1 cellular context compared by ENCODE assay signal in genomic region chr9:129774791-129775149, GRCh38.
TF ChIP-seq lines count a peak whose summit lies in the region.

No MANE protein-coding gene starts in this region.

TF ChIP-seq in GM23338, 12 proteins besides CTCF, POLR2A, EP300 and RAD21 (continued from another document):
- TF ChIP-seq ZNF462 (CRISPR knock-in tag; IDR thresholded peaks at IDR 0.05) (no peak), ETS1 (IDR thresholded peaks at IDR 0.05) (no peak), POLR2AphosphoS5 (IDR thresholded peaks at IDR 0.05; ENCODE audit: low read depth) (no peak)
